23 cellular contexts compared by ENCODE assay signal in genomic region chr12:1782215-1782614, GRCh38. TPM values are rescaled to one million over a fixed set of nuclear protein-coding genes. Genes with fewer than 3 reads are reported as not detected.
DNase-seq lines count a peak whose midpoint lies in the region; ATAC-seq and TF ChIP-seq lines count a peak whose summit lies in the region.
"Had no signal": no experiment of that assay in that cellular context is flagged by ENCODE, and none has a peak within 500 bp of the region (broad histone marks: within the 10 kb centered on the region; RNA-seq: fewer than 3 reads in every experiment).

No MANE protein-coding gene starts in this region.

- ATAC-seq in left lobe of liver (peak; percentile 76), GM18498 (IDR thresholded peaks at IDR 0.05; ENCODE audit: unreplicated experiment) (no peak)

- no peaks in the 10 kb centered on the region for H3K9me3 Mint-ChIP-seq in HFFc6
- H3K9me3 Mint-ChIP-seq: CD4-positive, alpha-beta memory T cell; IgD-negative memory B cell had no signal

- no peaks in the 10 kb centered on the region; the same call in 1 of the 2 replicates for H3K27me3 Mint-ChIP-seq in HFFc6 (ENCODE audit: insufficient read depth)
- H3K27me3 Mint-ChIP-seq: CD4-positive, alpha-beta memory T cell; IgD-negative memory B cell had no signal

- H3K27ac Mint-ChIP-seq in HFFc6: peak overlapping the region; percentile 38; the same call in 1 of the 2 replicates
- H3K27ac Mint-ChIP-seq: CD4-positive, alpha-beta memory T cell; IgD-negative memory B cell had no signal

- no peak for TF ChIP-seq CTCF in HFFc6 (IDR thresholded peaks at IDR 0.05)

- H3K36me3 Mint-ChIP-seq in HFFc6 (ENCODE audit: low read depth): peaks cover 6% of the 10 kb centered on the region; the same call in 1 of the 2 replicates
- H3K36me3 Mint-ChIP-seq: IgD-negative memory B cell had no signal

- DNase-seq in HFFc6 (no peak), amniotic epithelial cell (ENCODE audit: low read depth) (peak; percentile 19), left lobe of liver (ENCODE audit: low spot score) (no peak), substantia nigra (lab: John Stamatoyannopoulos, UW) (no peak), kidney glomerular epithelial cell (lab: John Stamatoyannopoulos, UW) (no peak), NAMALWA (ENCODE audit: low spot score) (no peak), GDM1 (lab: John Stamatoyannopoulos, UW) (no peak)
- DNase-seq: Calu3; CD4-positive, alpha-beta memory T cell; Karpas-422; NCI-H1048; NCI-H1436; NCI-H1930; NCI-H2171; NCI-H446 treated with DMSO at 0.1 percent for 48 hours; Peyer's patch had no signal

- H3K27ac ChIP-seq in substantia nigra (ENCODE audit: low read depth, low read length, poor library complexity, severe bottlenecking): peak overlapping the region; percentile 87
- H3K27ac ChIP-seq: BLaER1, Peyer's patch, SJSA1 had no signal

- H3K4me1 Mint-ChIP-seq in HFFc6 (ENCODE audit: low read depth): peaks cover 62% of the 10 kb centered on the region
- H3K4me1 Mint-ChIP-seq: CD4-positive, alpha-beta memory T cell; IgD-negative memory B cell had no signal

- H3K4me3 Mint-ChIP-seq in HFFc6: no peak overlapping the region
- H3K4me3 Mint-ChIP-seq: CD4-positive, alpha-beta memory T cell; IgD-negative memory B cell had no signal

RNA-seq across cellular contexts. Expression of gene LRTM2, which starts 38.1 kb away (rescaled TPM):
- total RNA-seq in HFFc6 (2021; fragmentation: NEBNext Ultra II Directional; extraction: Animal tissue kit (Norgen Biotek cat#: 25700)): not detected
- total RNA-seq in left lobe of liver: not detected
- total RNA-seq: A673; Calu3; CD4-positive, alpha-beta memory T cell; H4; MCF 10A; Peyer's patch; SJSA1 had no signal
